ENCODE assay signal across 15 cellular contexts in the genomic region with DNA sequence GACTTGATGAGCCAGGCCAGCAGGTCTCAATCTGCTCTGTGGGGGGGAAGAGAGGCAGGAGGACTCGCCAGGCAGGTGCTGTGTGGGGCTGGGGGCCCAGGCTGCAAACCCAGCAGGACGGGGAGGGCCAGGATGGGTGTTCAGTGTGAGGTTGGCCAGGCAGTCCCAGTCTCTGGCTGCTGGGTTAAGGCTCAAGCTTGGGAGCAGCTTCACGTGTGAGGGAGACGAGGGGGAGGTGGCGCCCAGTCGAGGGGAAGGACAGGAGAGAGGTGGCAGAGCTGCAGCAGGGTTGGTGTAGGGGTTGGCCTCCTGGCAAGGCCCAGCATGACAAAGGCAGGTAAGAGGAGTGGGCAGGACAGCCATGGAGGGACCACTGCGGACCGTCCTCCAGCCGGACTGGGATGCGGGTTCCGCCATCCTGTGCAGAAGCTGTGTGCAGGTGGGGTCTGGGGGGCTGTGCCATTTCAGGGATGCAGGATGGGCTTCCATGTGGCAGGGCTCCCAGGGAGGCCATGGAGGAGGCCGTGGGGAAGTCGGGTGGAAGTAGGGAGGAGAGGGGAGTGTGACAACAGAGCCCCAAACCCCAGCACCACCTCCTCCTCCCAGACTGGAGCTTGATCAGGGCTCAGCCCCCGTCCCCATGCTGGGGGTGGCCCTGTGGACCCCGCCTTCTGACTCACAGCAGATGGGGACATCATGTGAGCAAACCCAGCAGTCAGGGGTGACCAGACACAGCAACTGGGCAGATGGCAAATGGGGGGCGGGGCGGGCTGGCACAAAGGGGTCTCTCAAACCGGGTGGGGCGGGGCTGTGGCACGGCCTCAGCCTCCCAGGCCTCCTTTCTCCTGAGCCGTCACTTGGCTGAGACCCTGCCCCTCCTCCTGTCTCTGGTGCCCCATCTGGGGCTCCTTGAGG. TPM values are rescaled to one million over a fixed set of nuclear protein-coding genes. Genes with fewer than 3 reads are reported as not detected.
DNase-seq lines count a peak whose midpoint lies in the region; ATAC-seq and TF ChIP-seq lines count a peak whose summit lies in the region.
"Had no signal": no experiment of that assay in that cellular context is flagged by ENCODE, and none has a peak within 500 bp of the region (broad histone marks: within the 10 kb centered on the region; RNA-seq: fewer than 3 reads in every experiment).

No MANE protein-coding gene starts in this region.

- no peak for TF ChIP-seq CTCF in psoas muscle (IDR thresholded peaks at IDR 0.05)

- no peak for ATAC-seq in psoas muscle

- no peaks in the 10 kb centered on the region for H3K36me3 ChIP-seq in BLaER1 treated with 17β-estradiol and CSF1 and Interleukin-3, amounts not matched to agents 10 nM and 100 nM
- no peaks in the 10 kb centered on the region for H3K36me3 ChIP-seq in psoas muscle (ENCODE audit: insufficient read depth in 1 of 2, low read depth in 1 of 2)

- WGBS in psoas muscle, 3 donors, result 67 to 81% (median 74%) methylated on average over 17 to 21 of the region's 21 CpGs

- no peaks in the 10 kb centered on the region for H3K9me3 ChIP-seq in BLaER1 treated with 17β-estradiol and CSF1 and Interleukin-3, amounts not matched to agents 10 nM and 100 nM (replicated peaks in 1 of 11)
- no peaks in the 10 kb centered on the region for H3K9me3 ChIP-seq in psoas muscle

- peak overlapping the region in 9 of 11 experiments; percentile 8 to 94 (median 88); a peak in 12 of 22 replicates for H3K4me2 ChIP-seq in BLaER1 treated with 17β-estradiol and CSF1 and Interleukin-3, amounts not matched to agents 10 nM and 100 nM

- intact Hi-C loops in head of caudate nucleus (cut with DNase I), result no loop called here
- intact Hi-C loops in psoas muscle (cut with DNase I), result no loop called here

- peak overlapping the region in 4 of 11 experiments; percentile 25 to 34 (median 28); a peak in 4 of 22 replicates for H3K27ac ChIP-seq in BLaER1 treated with 17β-estradiol and CSF1 and Interleukin-3, amounts not matched to agents 10 nM and 100 nM
- no peak overlapping the region for H3K27ac ChIP-seq in psoas muscle
- H3K27ac ChIP-seq: C4-2B had no signal

- peak overlapping the region in 1 of 10 experiments; percentile 66; a peak in 1 of 20 replicates for H3K4me3 ChIP-seq in BLaER1 treated with 17β-estradiol and CSF1 and Interleukin-3, amounts not matched to agents 10 nM and 100 nM
- H3K4me3 ChIP-seq in psoas muscle, result peak overlapping the region; percentile 59

- H3K4me1 ChIP-seq in BLaER1 treated with 17β-estradiol and CSF1 and Interleukin-3, amounts not matched to agents 10 nM and 100 nM, result peaks cover 60 to 100% (median 86%) of the 10 kb centered on the region in 10 experiments
- H3K4me1 ChIP-seq in psoas muscle, result peaks cover 6% of the 10 kb centered on the region

- H3K9ac ChIP-seq in BLaER1 treated with 17β-estradiol and CSF1 and Interleukin-3, amounts not matched to agents 10 nM and 100 nM, result peak overlapping the region in 2 of 11 experiments; percentile 32 to 37; a peak in 3 of 22 replicates

- H3K27me3 ChIP-seq in BLaER1 treated with 17β-estradiol and CSF1 and Interleukin-3, amounts not matched to agents 10 nM and 100 nM, result peaks cover 0 to 12% (median 0%) of the 10 kb centered on the region in 11 experiments; a peak in 1 of 22 replicates
- peaks cover 0 to 14% (median 10%) of the 10 kb centered on the region in 3 donors for H3K27me3 ChIP-seq in psoas muscle (ENCODE audit: insufficient read depth in 3 of 3, low read length in 2 of 3)

- peak; percentile 80 for DNase-seq in NCI-H524 treated with DMSO at 0.1 percent for 48 hours (lab: John Stamatoyannopoulos, UW)
- DNase-seq in head of caudate nucleus, result peak; percentile 38 to 92 (median 77)
- DNase-seq in psoas muscle, result no peak
- no peak for DNase-seq in epidermal melanocyte (ENCODE audit: insufficient read length, low spot score)
- DNase-seq in cerebellum (ENCODE audit: low spot score), result no peak
- DNase-seq in NCI-H2081 (lab: John Stamatoyannopoulos, UW), result no peak
- no peak for DNase-seq in 8988T
- DNase-seq: activated naive CD4-positive, alpha-beta T cell treated with Interleukin-2 at 50 U/mL for 16 hours; islet precursor cell; NCI-H1092 treated with DMSO at 0.1 percent for 48 hours; stimulated activated CD4-positive, alpha-beta T cell treated with anti-CD3 and anti-CD28 coated beads, Interleukin-15, amount 100 ng/mL, for 24 hours; T1000 had no signal

- no peaks in the 10 kb centered on the region; a peak in 1 of 22 replicates for H4K20me1 ChIP-seq in BLaER1 treated with 17β-estradiol and CSF1 and Interleukin-3, amounts not matched to agents 10 nM and 100 nM

RNA-seq across cellular contexts. Expression of a gene that starts 2.8 kb away (rescaled TPM):
- total RNA-seq in psoas muscle (10 to 100 TPM; 14.2 to 19.4 (median 15.7) TPM), cerebellum (109 TPM)
- 10 to 100 TPM in 1 of 3 donors, 1 to 10 TPM in 2; 5.3 to 10.4 (median 7.4) TPM for polyA plus RNA-seq in psoas muscle

RNA-seq across cellular contexts. Expression of a gene that starts 36.9 kb away (rescaled TPM):
- under 1 TPM; 0.19 to 0.57 (median 0.31) TPM for total RNA-seq in psoas muscle
- polyA plus RNA-seq in psoas muscle, result under 1 TPM; 0.16 to 0.37 (median 0.31) TPM
- 0.27 TPM for total RNA-seq in cerebellum
- total RNA-seq: H4 had no signal

Comparison
In these comparisons a context has a peak if more than half of its experiments do, and no peak if none do; other contexts are left out.
1. DNase-seq: peak in NCI-H524 treated with DMSO at 0.1 percent for 48 hours (single experiment) and head of caudate nucleus (42 of 42); none in psoas muscle (0 of 2), epidermal melanocyte (single experiment), cerebellum (single experiment), NCI-H2081 (0 of 2) and 8988T (single experiment).